In genomic region chr7:92809397-92810241, GRCh38 we compare ENCODE assay signal across 8 cellular contexts. TPM values are rescaled to one million over a fixed set of nuclear protein-coding genes. Genes with fewer than 3 reads are reported as not detected.
DNase-seq lines count a peak whose midpoint lies in the region; ATAC-seq, FAIRE-seq and TF ChIP-seq lines count a peak whose summit lies in the region.

No MANE protein-coding gene starts in this region.

- H3K4me3 Mint-ChIP-seq in IgD-negative memory B cell, result peak overlapping the region in 3 of 4 donors; percentile 68 to 86 (median 85)

- FAIRE-seq in kidney (lab: Jason Lieb, UNC), result peak; percentile 88

- no peak for TF ChIP-seq CTCF in GM10266 (IDR thresholded peaks at IDR 0.05; ENCODE audit: control insufficient read depth, insufficient read depth, low read depth, missing control alignments)
- no peak for TF ChIP-seq CTCF in SU-DHL-6 (IDR thresholded peaks at IDR 0.05; ENCODE audit: insufficient read depth, low read length, poor library complexity, severe bottlenecking)
- no peak for TF ChIP-seq CTCF in breast epithelium (IDR thresholded peaks at IDR 0.05)
- no peak for TF ChIP-seq CTCF in kidney (IDR thresholded peaks at IDR 0.05; ENCODE audit: borderline replicate concordance, extremely low read depth, insufficient read depth)

- H2AFZ ChIP-seq in SU-DHL-6 (ENCODE audit: low read depth, low read length, severe bottlenecking), result peak overlapping the region; percentile 23

- peaks cover 63% of the 10 kb centered on the region for H3K79me2 ChIP-seq in SU-DHL-6 (ENCODE audit: insufficient read depth, low read length)

- no peaks in the 10 kb centered on the region for H3K9me3 Mint-ChIP-seq in IgD-negative memory B cell

- H3K27me3 Mint-ChIP-seq in IgD-negative memory B cell, result no peaks in the 10 kb centered on the region

- TF ChIP-seq POLR2A in breast epithelium (IDR thresholded peaks at IDR 0.05), result no peak

- H3F3A ChIP-seq in SU-DHL-6 (ENCODE audit: insufficient read depth), result peaks cover 28% of the 10 kb centered on the region

- peaks cover 20 to 29% (median 29%) of the 10 kb centered on the region in 3 donors for H3K4me1 Mint-ChIP-seq in IgD-negative memory B cell

- peak overlapping the region; percentile 11 for H3K9ac ChIP-seq in SU-DHL-6 (ENCODE audit: low read length)
- H3K9ac ChIP-seq in kidney (ENCODE audit: low read length in 2 of 2), result no peak overlapping the region

- H3K36me3 ChIP-seq in SU-DHL-6 (ENCODE audit: low read length), result no peaks in the 10 kb centered on the region
- no peaks in the 10 kb centered on the region for H3K36me3 ChIP-seq in breast epithelium
- H3K36me3 ChIP-seq in kidney (ENCODE audit: control insufficient read depth in 1 of 2, insufficient read depth in 2 of 2, low read length in 2 of 2), result no peaks in the 10 kb centered on the region

- H4K20me1 ChIP-seq in SU-DHL-6 (ENCODE audit: low read depth, low read length), result no peaks in the 10 kb centered on the region

- H3K4me2 ChIP-seq in SU-DHL-6 (ENCODE audit: low read depth, low read length, poor library complexity, severe bottlenecking), result peak overlapping the region; percentile 49

- H3K27ac ChIP-seq in SU-DHL-6 (ENCODE audit: low read depth, low read length) (peak overlapping the region; percentile 64), breast epithelium (peak overlapping the region; percentile 8 to 33), kidney (ENCODE audit: low read depth in 2 of 2, low read length in 2 of 2) (peak overlapping the region; percentile 69 to 76)

- H3K27me3 ChIP-seq in SU-DHL-6 (ENCODE audit: low read length), result no peaks in the 10 kb centered on the region
- H3K27me3 ChIP-seq in breast epithelium, result no peaks in the 10 kb centered on the region

- peak overlapping the region; percentile 11 for H3K4me3 ChIP-seq in SU-DHL-6 (ENCODE audit: insufficient read depth, low read length, poor library complexity, severe bottlenecking)
- peak overlapping the region in 1 of 3 donors; percentile 21 for H3K4me3 ChIP-seq in breast epithelium
- H3K4me3 ChIP-seq in kidney (ENCODE audit: low read length in 2 of 2), result peak overlapping the region; percentile 6 to 33

- DNase-seq in GM10266 (ENCODE audit: extremely low spot score), result peak; percentile 45
- peak in 1 of 2 donors; percentile 54 for DNase-seq in breast epithelium (ENCODE audit: low spot score in 2 of 2)
- no peak for DNase-seq in kidney
- peak; percentile 45 to 54 for DNase-seq in stimulated activated CD8-positive, alpha-beta memory T cell treated with anti-CD3 and anti-CD28 coated beads, Interleukin-15, amount 100 ng/mL, for 48 hours (ENCODE audit: low read depth in 2 of 2)
- no peak for DNase-seq in DMS79 treated with DMSO at 0.1 percent for 48 hours (lab: John Stamatoyannopoulos, UW)

- H3K4me1 ChIP-seq in breast epithelium (no peaks in the 10 kb centered on the region), kidney (ENCODE audit: control insufficient read depth in 1 of 2, insufficient read depth in 1 of 2, low read depth in 1 of 2, low read length in 2 of 2) (peaks cover 7 to 11% of the 10 kb centered on the region in 2 donors)

- H3K36me3 Mint-ChIP-seq in IgD-negative memory B cell, result peaks cover 2% of the 10 kb centered on the region

- no peaks in the 10 kb centered on the region for H3K9me2 ChIP-seq in SU-DHL-6 (replicated peaks; ENCODE audit: insufficient read depth, low read length)

- peak; percentile 73 for ATAC-seq in GM21786 (IDR thresholded peaks at IDR 0.05; ENCODE audit: unreplicated experiment)

- H3K9me3 ChIP-seq in SU-DHL-6 (ENCODE audit: insufficient read depth, low read length) (no peaks in the 10 kb centered on the region), breast epithelium (no peaks in the 10 kb centered on the region), kidney (ENCODE audit: control insufficient read depth in 1 of 2, low read length in 2 of 2) (no peaks in the 10 kb centered on the region)

- intact Hi-C loops in breast epithelium (cut with DNase I; ENCODE audit: low total_unique reads), result no loop called here
- intact Hi-C loops in kidney (cut with DNase I), result no loop called here

- H3K27ac Mint-ChIP-seq in IgD-negative memory B cell, result peak overlapping the region in 2 of 3 donors; percentile 23 to 92

RNA-seq across cellular contexts. Expression of gene CDK6, which starts 26.8 kb away (rescaled TPM):
- polyA plus RNA-seq in IgD-negative memory B cell, result 7.9 TPM
- total RNA-seq in breast epithelium, result 10 to 100 TPM; 12.8 to 26.2 (median 23.6) TPM
- 20.8 TPM for total RNA-seq in kidney
- polyA plus RNA-seq in kidney (ENCODE audit: insufficient read depth, low read depth, low replicate concordance), result 3.6 TPM

Comparison
In these comparisons a context has a peak if more than half of its experiments do, and no peak if none do; other contexts are left out.
1. DNase-seq: peak in GM10266 (single experiment) and stimulated activated CD8-positive, alpha-beta memory T cell treated with anti-CD3 and anti-CD28 coated beads, Interleukin-15, amount 100 ng/mL, for 48 hours (2 of 2); none in kidney (single experiment) and DMS79 treated with DMSO at 0.1 percent for 48 hours (single experiment).
2. H3K27ac ChIP-seq: peak in every context shown above with its lines; median percentile 72 in kidney; 64 in SU-DHL-6; 20 in breast epithelium.